Comparison of ENCODE assay signal across 22 cellular contexts in the genomic region with DNA sequence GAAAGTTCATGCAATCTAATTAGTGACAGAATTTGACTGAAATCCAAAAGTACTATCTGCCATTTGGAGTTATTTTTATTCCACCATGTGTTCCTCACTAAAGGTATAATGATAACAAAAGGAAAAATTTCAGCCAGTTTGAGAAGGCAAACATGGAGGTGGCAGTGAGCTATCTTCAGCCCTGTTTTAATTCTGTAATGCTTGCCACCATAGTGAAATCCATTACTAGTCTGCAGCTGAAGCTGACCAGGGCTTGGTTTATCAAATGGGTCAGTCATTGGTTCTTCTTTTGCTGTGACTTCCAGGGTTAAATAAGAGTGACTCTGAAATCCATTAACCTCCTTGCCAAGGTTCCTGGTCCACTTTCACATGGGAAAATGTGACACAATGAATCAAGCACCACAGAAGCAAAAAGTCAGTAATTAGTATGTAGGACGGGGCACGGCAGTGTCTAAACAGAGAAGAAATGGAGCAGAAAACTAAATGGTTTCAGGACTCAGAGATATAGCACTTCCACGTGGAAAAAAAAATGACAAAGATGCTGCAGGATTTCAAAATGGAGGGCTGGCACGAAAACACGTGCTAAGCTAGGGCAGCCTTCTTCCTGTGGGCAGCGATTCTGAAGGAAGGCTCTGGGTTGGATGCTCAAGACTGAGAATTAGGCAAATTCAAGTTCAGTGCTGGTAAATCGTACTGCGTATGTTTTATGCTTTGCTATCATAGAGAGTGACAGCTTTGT.
"Had no signal": no experiment of that assay in that cellular context is flagged by ENCODE, and none has a peak within 500 bp of the region (broad histone marks: within the 10 kb centered on the region; RNA-seq: fewer than 3 reads in every experiment).

No MANE protein-coding gene starts in this region.

- H3K27me3 ChIP-seq: esophagus squamous epithelium, hepatocyte, neutrophil, testis, tibial nerve, upper lobe of right lung, vagina had no signal

- H2AFZ ChIP-seq: hepatocyte had no signal

- H3K9me3 Mint-ChIP-seq: dendritic cell treated with granulocyte-macrophage colony-stimulating factor and Interleukin-4, amounts not matched to agents 40 ng/mL and 50 ng/mL, for 4 days; naive B cell; stimulated activated memory B cell treated with anti-CD40 and anti-IgM and Interleukin-4, amounts not matched to agents 10 μg/mL and 1 μg/mL and 100 μg/mL, for 72 hours; stimulated activated naive CD8-positive, alpha-beta T cell treated with anti-CD3 and anti-CD28 coated beads, Interleukin-15, amount 100 ng/mL, for 72 hours had no signal

- ATAC-seq: left cardiac atrium; lower lobe of right lung; right cardiac atrium; stimulated activated memory B cell treated with anti-CD40 and anti-IgM and Interleukin-4, amounts not matched to agents 10 μg/mL and 1 μg/mL and 100 μg/mL, for 72 hours; stimulated activated naive CD8-positive, alpha-beta T cell treated with anti-CD3 and anti-CD28 coated beads, Interleukin-15, amount 100 ng/mL, for 72 hours; upper lobe of right lung had no signal

- H3K27ac Mint-ChIP-seq: dendritic cell treated with granulocyte-macrophage colony-stimulating factor and Interleukin-4, amounts not matched to agents 40 ng/mL and 50 ng/mL, for 4 days; stimulated activated memory B cell treated with anti-CD40 and anti-IgM and Interleukin-4, amounts not matched to agents 10 μg/mL and 1 μg/mL and 100 μg/mL, for 72 hours; stimulated activated naive CD8-positive, alpha-beta T cell treated with anti-CD3 and anti-CD28 coated beads, Interleukin-15, amount 100 ng/mL, for 72 hours had no signal

- H3K4me3 Mint-ChIP-seq: dendritic cell treated with granulocyte-macrophage colony-stimulating factor and Interleukin-4, amounts not matched to agents 40 ng/mL and 50 ng/mL, for 4 days; naive B cell; stimulated activated memory B cell treated with anti-CD40 and anti-IgM and Interleukin-4, amounts not matched to agents 10 μg/mL and 1 μg/mL and 100 μg/mL, for 72 hours; stimulated activated naive CD8-positive, alpha-beta T cell treated with anti-CD3 and anti-CD28 coated beads, Interleukin-15, amount 100 ng/mL, for 72 hours had no signal

- H3K4me2 ChIP-seq: hepatocyte had no signal

- H3K36me3 Mint-ChIP-seq: naive B cell; stimulated activated memory B cell treated with anti-CD40 and anti-IgM and Interleukin-4, amounts not matched to agents 10 μg/mL and 1 μg/mL and 100 μg/mL, for 72 hours had no signal

- FAIRE-seq: colon, kidney had no signal

- H3K36me3 ChIP-seq: esophagus squamous epithelium, left ventricle myocardium inferior, lower lobe of right lung, neutrophil, tibial nerve, upper lobe of right lung, vagina had no signal

- H3K4me3 ChIP-seq: esophagus squamous epithelium, hepatocyte, left ventricle myocardium inferior, lower lobe of right lung, testis, tibial nerve, upper lobe of right lung, vagina had no signal

- H3K4me1 Mint-ChIP-seq: stimulated activated naive CD8-positive, alpha-beta T cell treated with anti-CD3 and anti-CD28 coated beads, Interleukin-15, amount 100 ng/mL, for 72 hours had no signal

- H3K27ac ChIP-seq: esophagus squamous epithelium, hepatocyte, left ventricle myocardium inferior, lower lobe of right lung, neutrophil, testis, tibial nerve, upper lobe of right lung, vagina had no signal

- H3K9me3 ChIP-seq: esophagus squamous epithelium, left ventricle myocardium inferior, lower lobe of right lung, neutrophil, testis, tibial nerve, upper lobe of right lung, vagina had no signal

- DNase-seq: esophagus squamous epithelium; foreskin melanocyte; head of caudate nucleus; kidney; left cardiac atrium; left ventricle myocardium inferior; lower lobe of right lung; mesenchymal stem cell; naive B cell; posterior cingulate gyrus; right cardiac atrium; stimulated activated CD4-positive, alpha-beta T cell treated with anti-CD3 and anti-CD28 coated beads, Interleukin-4, amount 100 ng/mL, for 24 hours; stimulated activated naive CD8-positive, alpha-beta T cell treated with anti-CD3 and anti-CD28 coated beads, Interleukin-15, amount 100 ng/mL, for 72 hours; testis; upper lobe of right lung had no signal

- H3K4me1 ChIP-seq: esophagus squamous epithelium, lower lobe of right lung, tibial nerve, upper lobe of right lung, vagina had no signal

- H3K27me3 Mint-ChIP-seq: dendritic cell treated with granulocyte-macrophage colony-stimulating factor and Interleukin-4, amounts not matched to agents 40 ng/mL and 50 ng/mL, for 4 days; naive B cell; stimulated activated memory B cell treated with anti-CD40 and anti-IgM and Interleukin-4, amounts not matched to agents 10 μg/mL and 1 μg/mL and 100 μg/mL, for 72 hours; stimulated activated naive CD8-positive, alpha-beta T cell treated with anti-CD3 and anti-CD28 coated beads, Interleukin-15, amount 100 ng/mL, for 72 hours had no signal
